8 cellular contexts compared by ENCODE assay signal in genomic region chr6:43698584-43699349, GRCh38. TPM values are rescaled to one million over a fixed set of nuclear protein-coding genes. Genes with fewer than 3 reads are reported as not detected.
A peak's percentile ranks its signal among the peaks of the same experiment; 100 is the strongest.
DNase-seq lines count a peak whose midpoint lies in the region; TF ChIP-seq lines count a peak whose summit lies in the region.

No MANE protein-coding gene starts in this region.

- H3K4me3 ChIP-seq in fibroblast of pulmonary artery (replicated peaks; ENCODE audit: low read depth, low read length): no peak overlapping the region

- TF ChIP-seq CTCF in fibroblast of pulmonary artery (IDR thresholded peaks at IDR 0.05; ENCODE audit: low read length, missing control alignments): no peak

- DNase-seq in Daoy (ENCODE audit: low read depth) (peak; percentile 26), NCI-H510A (lab: John Stamatoyannopoulos, UW) (peak; percentile 30), fibroblast of pulmonary artery (ENCODE audit: low read depth) (peak; percentile 80), posterior vena cava (ENCODE audit: low spot score) (peak; percentile 81), GOT3 (lab: John Stamatoyannopoulos, UW) (no peak), head of caudate nucleus (no peak)
- no peak for DNase-seq in stimulated activated CD4-positive, alpha-beta T cell treated with anti-CD3 and anti-CD28 coated beads, Interleukin-4, amount 100 ng/mL, for 24 hours
- DNase-seq in activated naive CD4-positive, alpha-beta T cell (lab: John Stamatoyannopoulos, UW): no peak

- intact Hi-C loops in posterior vena cava (cut with DNase I): no loop called here
- intact Hi-C loops in head of caudate nucleus (cut with DNase I): no loop called here

RNA-seq across cellular contexts. Expression of gene MRPS18A, which starts 11.2 kb away (rescaled TPM):
- total RNA-seq in Daoy (2014; rRNA removed; shearing (Covaris generic)): 70.7 and 77.8 TPM in 2 replicates
- 10 to 100 TPM; 25.4 to 28.2 TPM for total RNA-seq in posterior vena cava

RNA-seq across cellular contexts. Expression of gene RSPH9, which starts 53.9 kb away (rescaled TPM):
- total RNA-seq in Daoy (2014; rRNA removed; shearing (Covaris generic)): not detected in 2 replicates
- total RNA-seq in posterior vena cava: under 1 TPM; 0.19 to 0.23 TPM

Comparison
In these comparisons a context has a peak if more than half of its experiments do, and no peak if none do; other contexts are left out.
1. DNase-seq: peak in Daoy (single experiment), NCI-H510A (single experiment), fibroblast of pulmonary artery (single experiment) and posterior vena cava (single experiment); none in stimulated activated CD4-positive, alpha-beta T cell treated with anti-CD3 and anti-CD28 coated beads, Interleukin-4, amount 100 ng/mL, for 24 hours (single experiment), activated naive CD4-positive, alpha-beta T cell (0 of 4), GOT3 (single experiment) and head of caudate nucleus (0 of 42).